In genomic region chr13:21176195-21176981, GRCh38 we compare ENCODE assay signal across 8 cellular contexts. TPM values are rescaled to one million over a fixed set of nuclear protein-coding genes. Genes with fewer than 3 reads are reported as not detected.
DNase-seq lines count a peak whose midpoint lies in the region; FAIRE-seq and TF ChIP-seq lines count a peak whose summit lies in the region.

TSS of gene MRPL57 (plus strand) at chr13:21176658. CDS start at chr13:21176917, 259 bp downstream.
TSS of gene SKA3 (minus strand) at chr13:21176552. CDS start at chr13:21176477, 75 bp downstream.

- H3K18ac ChIP-seq in H9 (ENCODE audit: insufficient read length, low read depth, low read length) = peak within 1 kb of the TSS; percentile 85

- H3K4me3 ChIP-seq in MG63 (peak within 1 kb of the TSS; percentile 80), foreskin fibroblast (ENCODE audit: low read depth in 1 of 2, low read length in 2 of 2) (peak within 1 kb of the TSS; percentile 81 to 95), neural progenitor cell (peak within 1 kb of the TSS; percentile 72)

- H3K9me3 Mint-ChIP-seq in H9 = peaks cover 0 to 11% of the 10 kb centered on the region in 2 experiments; a peak in 2 of 5 replicates
- H3K9me3 Mint-ChIP-seq in neural progenitor cell = no peaks in the 10 kb centered on the region

- H3K56ac ChIP-seq in H9 (ENCODE audit: insufficient read length, low read depth, low read length) = no peak within 1 kb of the TSS

- peak; percentile 55 for FAIRE-seq in G401.6 (lab: Jason Lieb, UNC)

- H3K36me3 Mint-ChIP-seq in H9 (ENCODE audit: insufficient read depth in 1 of 3, low read depth in 3 of 3) = peaks cover 26 to 40% (median 34%) of the 10 kb centered on the region in 3 experiments
- H3K36me3 Mint-ChIP-seq in neural progenitor cell = peaks cover 16% of the 10 kb centered on the region

- H3K27me3 Mint-ChIP-seq in H9 (ENCODE audit: low read depth) (no peaks in the 10 kb centered on the region), neural progenitor cell (ENCODE audit: insufficient read depth, low read depth) (no peaks in the 10 kb centered on the region)

- H3K4me1 Mint-ChIP-seq in H9 (peaks cover 14 to 25% of the 10 kb centered on the region in 2 experiments), neural progenitor cell (peaks cover 13% of the 10 kb centered on the region)

- peaks cover 4% of the 10 kb centered on the region for H3K79me1 ChIP-seq in H9 (ENCODE audit: insufficient read depth, low read depth, low read length, poor library complexity, severe bottlenecking)

- no peak within 1 kb of the TSS for H2AFZ ChIP-seq in H9 (ENCODE audit: low read length)
- H2AFZ ChIP-seq in neural progenitor cell (replicated peaks) = peak within 1 kb of the TSS; percentile 77

- H3K4me1 ChIP-seq in H9 (ENCODE audit: insufficient read depth, low read length) (no peaks in the 10 kb centered on the region; the same call in 1 of the 2 replicates), neural progenitor cell (peaks cover 4% of the 10 kb centered on the region)

- H4K91ac ChIP-seq in H9 (ENCODE audit: insufficient read length, low read depth, low read length) = no peak within 1 kb of the TSS

- no peak within 1 kb of the TSS for H2BK120ac ChIP-seq in H9 (ENCODE audit: low read depth, low read length, poor library complexity, severe bottlenecking)

- no peak within 1 kb of the TSS for H4K8ac ChIP-seq in H9 (replicated peaks; ENCODE audit: insufficient read length, low read depth, low read length)

- H3K79me2 ChIP-seq in H9 (ENCODE audit: insufficient read depth, low read length) (peaks cover 20% of the 10 kb centered on the region; the same call in 1 of the 2 replicates), neural progenitor cell (ENCODE audit: low read depth) (peaks cover 69% of the 10 kb centered on the region)

- TF ChIP-seq CTCF in H9 (conservative IDR thresholded peaks at IDR 0.05) (no peak; the same call in 2 of the 3 replicates), foreskin fibroblast (IDR thresholded peaks at IDR 0.05; ENCODE audit: low read depth, low read length) (no peak), neural progenitor cell (IDR thresholded peaks at IDR 0.05) (no peak)

- peak within 1 kb of the TSS; percentile 83 for H3K4me2 ChIP-seq in H9 (ENCODE audit: insufficient read depth, insufficient read length, low read length)
- H3K4me2 ChIP-seq in neural progenitor cell = peak within 1 kb of the TSS; percentile 89

- H3K36me3 ChIP-seq in MG63 = peaks cover 38% of the 10 kb centered on the region
- H3K36me3 ChIP-seq in neural progenitor cell = no peaks in the 10 kb centered on the region

- peak; percentile 97 for DNase-seq in H9
- DNase-seq in MG63 = peak; percentile 92
- DNase-seq in SIG-M5 (lab: John Stamatoyannopoulos, UW) = peak; percentile 55
- DNase-seq in activated gamma-delta T cell treated with Interleukin-2 at 50 U/mL for 16 hours = peak; percentile 91
- DNase-seq in foreskin fibroblast = peak; percentile 89 to 97
- DNase-seq in neural progenitor cell (ENCODE audit: low spot score) = peak; percentile 98
- peak; percentile 71 for DNase-seq in stromal cell of bone marrow (ENCODE audit: low read depth)

- H3K23me2 ChIP-seq in H9 (ENCODE audit: insufficient read length, low read depth, low read length, poor library complexity, severe bottlenecking) = no peaks in the 10 kb centered on the region

- H3K27ac Mint-ChIP-seq in H9 (peak within 1 kb of the TSS; percentile 98 to 99 (median 98)), neural progenitor cell (peak within 1 kb of the TSS; percentile 95)

- peak within 1 kb of the TSS; percentile 95 to 96 for H3K4me3 Mint-ChIP-seq in H9
- H3K4me3 Mint-ChIP-seq in neural progenitor cell = peak within 1 kb of the TSS; percentile 97

- peak within 1 kb of the TSS; percentile 58 for H2BK5ac ChIP-seq in H9 (ENCODE audit: insufficient read length, low read length)

- no peak within 1 kb of the TSS for H2AK5ac ChIP-seq in H9 (ENCODE audit: insufficient read length, low read length)

- H2BK20ac ChIP-seq in H9 (ENCODE audit: low read depth, low read length, poor library complexity, severe bottlenecking) = no peak within 1 kb of the TSS

- WGBS in H9 (ENCODE audit: extremely low coverage, insufficient read length, low lambda C conversion rate) = no CpG with 5 or more reads among the region's 95 CpGs

- H3K9me3 ChIP-seq in H9 (ENCODE audit: control insufficient read depth, low read depth, low read length) (no peaks in the 10 kb centered on the region), MG63 (no peaks in the 10 kb centered on the region; the same call in 1 of the 2 replicates), neural progenitor cell (ENCODE audit: low read depth) (no peaks in the 10 kb centered on the region)

- peak within 1 kb of the TSS; percentile 60 for H3K27ac ChIP-seq in H9 (ENCODE audit: insufficient read length, low read depth, low read length)
- H3K27ac ChIP-seq in neural progenitor cell = peak within 1 kb of the TSS; percentile 90

- H2BK12ac ChIP-seq in H9 (ENCODE audit: insufficient read length, low read depth, low read length) = no peak within 1 kb of the TSS

- H2BK15ac ChIP-seq in H9 (ENCODE audit: low read depth, low read length) = no peak within 1 kb of the TSS

- H4K5ac ChIP-seq in H9 (ENCODE audit: insufficient read length, low read depth, low read length) = peak within 1 kb of the TSS; percentile 22

- no peaks in the 10 kb centered on the region for H4K20me1 ChIP-seq in H9 (ENCODE audit: control insufficient read depth, insufficient read depth, insufficient read length)
- peaks cover 5% of the 10 kb centered on the region for H4K20me1 ChIP-seq in neural progenitor cell (ENCODE audit: low read depth)

- peak within 1 kb of the TSS; percentile 97 for H3K9ac ChIP-seq in H9 (ENCODE audit: extremely low read depth, insufficient read length, low read length)
- H3K9ac ChIP-seq in neural progenitor cell = peak within 1 kb of the TSS; percentile 85

- no peak within 1 kb of the TSS for H3K4ac ChIP-seq in H9 (ENCODE audit: low read depth, low read length)

- no peak within 1 kb of the TSS for H3T11ph ChIP-seq in H9 (ENCODE audit: low read length)

- H3K27me3 ChIP-seq in H9 (ENCODE audit: insufficient read depth, low read length) (no peaks in the 10 kb centered on the region), MG63 (no peaks in the 10 kb centered on the region), neural progenitor cell (no peaks in the 10 kb centered on the region)

- H3K14ac ChIP-seq in H9 (ENCODE audit: insufficient read depth, low read length) = peak within 1 kb of the TSS; percentile 95

- no peak within 1 kb of the TSS for H3K23ac ChIP-seq in H9 (ENCODE audit: insufficient read length, low read depth, low read length)

- H3F3A ChIP-seq in neural progenitor cell (ENCODE audit: low read depth) = peaks cover 6% of the 10 kb centered on the region

RNA-seq across cellular contexts. Expression of gene MRPL57, which starts in this region (rescaled TPM):
- total RNA-seq in H9 (2021) = 31.3 and 33.2 TPM in 2 replicates
- total RNA-seq in MG63 (2014; rRNA removed; shearing (Covaris generic); ENCODE audit: low replicate concordance) = 15.4 and 18.0 TPM in 2 replicates
- total RNA-seq in neural progenitor cell (ENCODE audit: low replicate concordance) = 11.4 and 22.6 TPM in 2 replicates

RNA-seq across cellular contexts. Expression of gene SKA3, which starts in this region (rescaled TPM):
- total RNA-seq in H9 (2021) (59.3 and 61.8 TPM in 2 replicates), neural progenitor cell (ENCODE audit: low replicate concordance) (39.8 and 74.7 TPM in 2 replicates)
- total RNA-seq in MG63 (2014; rRNA removed; shearing (Covaris generic); ENCODE audit: low replicate concordance) = 13.3 and 18.5 TPM in 2 replicates

Comparison
In these comparisons a context has a peak if more than half of its experiments do, and no peak if none do; other contexts are left out.
1. Peak in every context shown above with its lines: DNase-seq, H3K4me3 ChIP-seq and H3K27ac ChIP-seq.